Comparison of ENCODE assay signal across 8 cellular contexts in the genomic region with DNA sequence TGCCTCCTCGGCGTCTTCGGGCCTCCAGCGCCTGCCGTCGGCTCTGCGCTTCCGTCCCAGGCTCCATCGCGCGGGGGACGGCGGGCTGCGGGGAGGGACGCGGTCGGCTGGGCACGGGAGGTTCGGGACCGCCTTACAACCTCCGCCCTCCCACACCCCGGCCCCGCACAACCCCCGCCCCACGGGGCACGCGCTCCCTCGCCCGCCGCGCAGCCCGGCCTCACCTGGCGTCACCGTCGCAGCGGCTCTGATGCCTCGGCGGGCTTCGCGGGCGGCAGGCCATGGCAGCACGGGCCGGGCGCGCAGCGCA. TPM values are rescaled to one million over a fixed set of nuclear protein-coding genes. Genes with fewer than 3 reads are reported as not detected.
DNase-seq lines count a peak whose midpoint lies in the region; ATAC-seq and TF ChIP-seq lines count a peak whose summit lies in the region.

No MANE protein-coding gene starts in this region.

- H3F3A ChIP-seq in PC-9 (ENCODE audit: insufficient read depth, low read depth): peaks cover 28% of the 10 kb centered on the region; the same call in 1 of the 2 replicates

- H3K27ac ChIP-seq in PC-9: peak overlapping the region; percentile 96

- H3K4me3 ChIP-seq in PC-9 (peak overlapping the region; percentile 71), epithelial cell of proximal tubule (ENCODE audit: low read depth, low read length) (peak overlapping the region; percentile 93)

- peaks cover 40% of the 10 kb centered on the region for H4K20me1 ChIP-seq in PC-9 (ENCODE audit: insufficient read depth)

- peaks cover 10% of the 10 kb centered on the region; the same call in 1 of the 2 replicates for H3K36me3 ChIP-seq in PC-9 (ENCODE audit: low read depth)

- no peaks in the 10 kb centered on the region for H3K9me3 Mint-ChIP-seq in activated CD4-positive, alpha-beta T cell treated with anti-CD3 and anti-CD28 coated beads, Interleukin-2, amount 10 ng/mL, durations not matched to agents 24 days and 14 days

- ATAC-seq in omental fat pad (ENCODE audit: low FRiP score): peak; percentile 55

- peaks cover 49% of the 10 kb centered on the region for H3K4me1 Mint-ChIP-seq in activated CD4-positive, alpha-beta T cell treated with anti-CD3 and anti-CD28 coated beads, Interleukin-2, amount 10 ng/mL, durations not matched to agents 24 days and 14 days

- H3K79me2 ChIP-seq in PC-9 (ENCODE audit: low read depth): peaks cover 85% of the 10 kb centered on the region

- DNase-seq in activated CD4-positive, alpha-beta T cell treated with anti-CD3 and anti-CD28 coated beads, Interleukin-2, amount 10 ng/mL, durations not matched to agents 24 days and 14 days: no peak
- DNase-seq in activated CD4-positive, alpha-beta T cell treated with anti-CD3 and anti-CD28 coated beads for 1 hour: no peak
- DNase-seq in PC-9 (no peak), epithelial cell of proximal tubule (ENCODE audit: low read depth) (no peak), omental fat pad (ENCODE audit: low spot score) (no peak), GM19238 (ENCODE audit: insufficient read length, low spot score) (no peak), T-helper 9 cell (no peak)
- no peak for DNase-seq in stimulated activated CD4-positive, alpha-beta T cell treated with anti-CD3 and anti-CD28 coated beads, Interleukin-4, amount 100 ng/mL, for 4 hours

- H3K36me3 Mint-ChIP-seq in activated CD4-positive, alpha-beta T cell treated with anti-CD3 and anti-CD28 coated beads, Interleukin-2, amount 10 ng/mL, durations not matched to agents 24 days and 14 days (ENCODE audit: low read depth): peaks cover 42% of the 10 kb centered on the region

- no peaks in the 10 kb centered on the region for H3K9me2 ChIP-seq in PC-9 (ENCODE audit: insufficient read depth)

- H2AFZ ChIP-seq in PC-9: peak overlapping the region; percentile 69

- CTCF ChIA-PET in PC-9 (lab: Charles Lee): interaction anchor here (0.5 kb wide), 1 partner anchor 365 kb away, joined by 3 read pairs; a partner anchor contains a TSS

- H3K27me3 Mint-ChIP-seq in activated CD4-positive, alpha-beta T cell treated with anti-CD3 and anti-CD28 coated beads, Interleukin-2, amount 10 ng/mL, durations not matched to agents 24 days and 14 days: no peaks in the 10 kb centered on the region

- no peaks in the 10 kb centered on the region for H3K9me3 ChIP-seq in PC-9 (ENCODE audit: insufficient read depth, low read depth)

- H3K4me1 ChIP-seq in PC-9 (replicated peaks; ENCODE audit: insufficient read depth): peaks cover 20% of the 10 kb centered on the region

- peak overlapping the region; percentile 81 for H3K4me2 ChIP-seq in PC-9

- intact Hi-C loops in activated CD4-positive, alpha-beta T cell treated with anti-CD3 and anti-CD28 coated beads, Interleukin-2, amount 10 ng/mL, durations not matched to agents 24 days and 14 days (cut with micrococcal nuclease): loop anchor here (1.0 to 10.0 kb wide), 5 partner anchors 9 to 823 kb away; a partner anchor contains a TSS
- intact Hi-C loops in PC-9 (cut with micrococcal nuclease; ENCODE audit: unreplicated experiment): loop anchor here (2.0 kb wide), 1 partner anchor 15 kb away; no protein-coding TSS in a partner anchor

- peak overlapping the region; percentile 95 for H3K4me3 Mint-ChIP-seq in activated CD4-positive, alpha-beta T cell treated with anti-CD3 and anti-CD28 coated beads, Interleukin-2, amount 10 ng/mL, durations not matched to agents 24 days and 14 days

- no peaks in the 10 kb centered on the region for H3K27me3 ChIP-seq in PC-9 (ENCODE audit: insufficient read depth, low read depth)

- BruUV-seq in PC-9 (replicated peaks; lab: Mats Ljungman, UMichigan): no TSS peak

- TF ChIP-seq CTCF in PC-9 (conservative IDR thresholded peaks at IDR 0.05) (no peak), epithelial cell of proximal tubule (conservative IDR thresholded peaks at IDR 0.05; ENCODE audit: low read depth, low read length) (no peak), omental fat pad (IDR thresholded peaks at IDR 0.05) (no peak)

- POLR2A ChIA-PET in PC-9 (lab: Charles Lee; ENCODE audit: unreplicated experiment): interaction anchor here (0.6 to 0.7 kb wide), 2 partner anchors 173 to 636 kb away, joined by 3 to 4 read pairs; no protein-coding TSS in a partner anchor

- H3K27ac Mint-ChIP-seq in activated CD4-positive, alpha-beta T cell treated with anti-CD3 and anti-CD28 coated beads, Interleukin-2, amount 10 ng/mL, durations not matched to agents 24 days and 14 days: no peak overlapping the region

RNA-seq across cellular contexts. Expression of a gene that starts 0.3 kb away (rescaled TPM):
- 150 and 156 TPM in 2 replicates for total RNA-seq in activated CD4-positive, alpha-beta T cell treated with anti-CD3 and anti-CD28 coated beads, Interleukin-2, amount 10 ng/mL, durations not matched to agents 24 days and 14 days
- 61.7 and 63.4 TPM in 2 replicates for total RNA-seq in PC-9 (2021)
- total RNA-seq in epithelial cell of proximal tubule: 114 and 157 TPM in 2 replicates
- total RNA-seq in omental fat pad: 10 to 100 TPM; 33.3 to 58.4 (median 40.3) TPM

RNA-seq across cellular contexts. Expression of a gene that starts 9.3 kb away (rescaled TPM):
- 26.6 and 27.8 TPM in 2 replicates for total RNA-seq in activated CD4-positive, alpha-beta T cell treated with anti-CD3 and anti-CD28 coated beads, Interleukin-2, amount 10 ng/mL, durations not matched to agents 24 days and 14 days
- total RNA-seq in PC-9 (2021): 41.2 and 52.5 TPM in 2 replicates
- total RNA-seq in epithelial cell of proximal tubule: 27.8 and 50.9 TPM in 2 replicates
- 10 to 100 TPM; 31.9 to 59.0 (median 43.5) TPM for total RNA-seq in omental fat pad

RNA-seq across cellular contexts. Expression of a gene that starts 9.5 kb away (rescaled TPM):
- total RNA-seq in activated CD4-positive, alpha-beta T cell treated with anti-CD3 and anti-CD28 coated beads, Interleukin-2, amount 10 ng/mL, durations not matched to agents 24 days and 14 days: 134 and 142 TPM in 2 replicates
- total RNA-seq in PC-9 (2021) (134 TPM in 2 replicates), epithelial cell of proximal tubule (94.4 and 119 TPM in 2 replicates), omental fat pad (10 to 100 TPM in 2 of 4 donors, 1 to 10 TPM in 2; 6.0 to 25.7 (median 10.0) TPM)

RNA-seq across cellular contexts. Expression of a gene that starts 27.7 kb away (rescaled TPM):
- total RNA-seq in activated CD4-positive, alpha-beta T cell treated with anti-CD3 and anti-CD28 coated beads, Interleukin-2, amount 10 ng/mL, durations not matched to agents 24 days and 14 days: 3.5 and 4.0 TPM in 2 replicates
- total RNA-seq in PC-9 (2021) (4.0 and 6.7 TPM in 2 replicates), epithelial cell of proximal tubule (2.1 and 2.5 TPM in 2 replicates), omental fat pad (10 to 100 TPM in 1 of 4 donors, 1 to 10 TPM in 3; 2.0 to 10.9 (median 5.6) TPM)
